ENCODE assay signal across 11 cellular contexts in the genomic region with DNA sequence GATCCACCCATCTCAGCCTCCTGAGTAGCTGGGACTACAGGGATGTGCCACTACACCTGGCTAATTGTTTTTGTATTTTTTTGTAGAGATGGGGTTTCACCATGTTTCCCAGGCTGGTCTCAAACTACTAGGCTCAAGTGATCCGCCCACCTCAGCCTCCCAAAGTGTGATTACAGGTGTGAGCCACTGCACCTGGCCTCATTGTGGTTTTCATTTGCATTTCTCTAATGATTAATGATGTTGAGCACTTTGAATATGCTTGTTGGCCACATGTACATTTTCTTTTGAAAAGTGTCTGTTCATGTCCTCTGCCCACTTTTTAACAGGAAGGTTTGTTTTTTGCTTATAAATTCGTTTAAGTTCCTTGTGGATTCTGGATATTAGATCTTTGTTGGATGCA. TPM values are rescaled to one million over a fixed set of nuclear protein-coding genes. Genes with fewer than 3 reads are reported as not detected.
DNase-seq lines count a peak whose midpoint lies in the region; ATAC-seq, FAIRE-seq and TF ChIP-seq lines count a peak whose summit lies in the region.
"Not testable (repeated sequence)": the region's sequence is repeated elsewhere in the genome, so short reads cannot be mapped to it uniquely, and the experiment has no call there.
"Had no signal": no experiment of that assay in that cellular context is flagged by ENCODE, and none has a peak within 500 bp of the region (broad histone marks: within the 10 kb centered on the region; RNA-seq: fewer than 3 reads in every experiment).

No MANE protein-coding gene starts in this region.

- SMC1A ChIA-PET in GM12878 (lab: Charles Lee; ENCODE audit: uncharacterized antibody, unreplicated experiment): not testable (repeated sequence)

- peaks cover 58% of the 10 kb centered on the region for H3K4me1 ChIP-seq in CD4-positive, alpha-beta memory T cell (ENCODE audit: insufficient read depth, low read length)
- H3K4me1 ChIP-seq in GM12878 (ENCODE audit: control insufficient read depth, insufficient read depth, low read length); transverse colon: not testable (repeated sequence)
- peaks cover 19 to 29% of the 10 kb centered on the region in 2 donors for H3K4me1 ChIP-seq in naive thymus-derived CD4-positive, alpha-beta T cell (ENCODE audit: control insufficient read depth in 2 of 2, insufficient read depth in 2 of 2, low read length in 2 of 2)

- TF ChIP-seq EP300 in GM12878 (IDR thresholded peaks at IDR 0.05; ENCODE audit: borderline replicate concordance in 1 of 2, control insufficient read depth in 1 of 2, low read depth in 2 of 2, low read length in 2 of 2); transverse colon (IDR thresholded peaks at IDR 0.05; ENCODE audit: low read depth): not testable (repeated sequence)

- not testable (repeated sequence) for BruUV-seq in GM12878 (replicated peaks; lab: Mats Ljungman, UMichigan)

- H3K79me2 ChIP-seq in GM12878 (ENCODE audit: control insufficient read depth, insufficient read depth, low read length): peaks cover 14% of the 10 kb centered on the region

- peaks cover 51 to 76% of the 10 kb centered on the region in 2 donors for H3K36me3 Mint-ChIP-seq in CD4-positive, alpha-beta memory T cell
- H3K36me3 Mint-ChIP-seq in HFFc6 (ENCODE audit: low read depth) (peaks cover 30% of the 10 kb centered on the region), T-helper 17 cell (ENCODE audit: low read depth) (peaks cover 10% of the 10 kb centered on the region)
- peaks cover 5 to 33% of the 10 kb centered on the region in 2 donors for H3K36me3 Mint-ChIP-seq in activated T-cell treated with anti-CD3 and anti-CD28 coated beads, Interleukin-2, amount 50 U/mL, for 72 hours (ENCODE audit: insufficient read depth in 2 of 2)
- H3K36me3 Mint-ChIP-seq in naive thymus-derived CD4-positive, alpha-beta T cell: peaks cover 14 to 41% (median 23%) of the 10 kb centered on the region in 5 donors

- intact Hi-C loops in CD4-positive, alpha-beta memory T cell (cut with micrococcal nuclease); GM12878 (cut with micrococcal nuclease; ENCODE audit: unreplicated experiment); naive thymus-derived CD4-positive, alpha-beta T cell (cut with micrococcal nuclease); transverse colon (cut with DNase I; ENCODE audit: low total_unique reads): not testable (repeated sequence)

- H3K4me2 ChIP-seq in GM12878 (ENCODE audit: control insufficient read depth, insufficient read depth): not testable (repeated sequence)

- H3K27me3 ChIP-seq in CD4-positive, alpha-beta memory T cell (ENCODE audit: insufficient read depth, low read length); GM12878 (replicated peaks in 1 of 2; ENCODE audit: control insufficient read depth in 2 of 2, insufficient read depth in 2 of 2, low read length in 1 of 2); naive thymus-derived CD4-positive, alpha-beta T cell (ENCODE audit: control insufficient read depth in 2 of 2, insufficient read depth in 2 of 2, low read length in 2 of 2); transverse colon: not testable (repeated sequence)

- DNase-seq in CD4-positive, alpha-beta memory T cell; HFFc6; T-helper 17 cell; activated T-cell treated with anti-CD3 and anti-CD28 coated beads, Interleukin-2, amount 50 U/mL, for 72 hours; GM12878 (ENCODE audit: low read depth, low spot score); naive thymus-derived CD4-positive, alpha-beta T cell: not testable (repeated sequence)
- DNase-seq in NCI-H526 treated with DMSO at 0.1 percent for 48 hours (lab: John Stamatoyannopoulos, UW) (peak; percentile 53), transverse colon (peak; percentile 44)

- not testable (repeated sequence) for TF ChIP-seq POLR2A in GM12878 (IDR thresholded peaks at IDR 0.05; ENCODE audit: low read depth, low read length); transverse colon (IDR thresholded peaks at IDR 0.05)

- not testable (repeated sequence) for H4K20me1 ChIP-seq in GM12878 (ENCODE audit: control insufficient read depth, insufficient read depth)

- not testable (repeated sequence) for H3K27me3 Mint-ChIP-seq in CD4-positive, alpha-beta memory T cell; HFFc6 (ENCODE audit: insufficient read depth); T-helper 17 cell; activated T-cell treated with anti-CD3 and anti-CD28 coated beads, Interleukin-2, amount 50 U/mL, for 72 hours (ENCODE audit: low read depth); naive thymus-derived CD4-positive, alpha-beta T cell

- H3K27ac Mint-ChIP-seq in CD4-positive, alpha-beta memory T cell: peak overlapping the region in 4 of 7 donors; percentile 43 to 77 (median 66)
- H3K27ac Mint-ChIP-seq in HFFc6 (peak overlapping the region; percentile 27; the same call in 1 of the 2 replicates), T-helper 17 cell (peak overlapping the region; percentile 32)
- peak overlapping the region; percentile 84 for H3K27ac Mint-ChIP-seq in activated T-cell treated with anti-CD3 and anti-CD28 coated beads, Interleukin-2, amount 50 U/mL, for 72 hours
- peak overlapping the region in 6 of 9 donors; percentile 3 to 82 (median 27) for H3K27ac Mint-ChIP-seq in naive thymus-derived CD4-positive, alpha-beta T cell

- POLR2A ChIA-PET in CD4-positive, alpha-beta memory T cell (lab: Charles Lee; ENCODE audit: partially characterized antibody); GM12878 (lab: Charles Lee); naive thymus-derived CD4-positive, alpha-beta T cell (lab: Charles Lee): not testable (repeated sequence)

- not testable (repeated sequence) for FAIRE-seq in GM12878 (lab: Jason Lieb, UNC)

- not testable (repeated sequence) for H3K27ac ChIP-seq in CD4-positive, alpha-beta memory T cell (ENCODE audit: low read depth, low read length); GM12878 (ENCODE audit: control insufficient read depth, insufficient read depth); naive thymus-derived CD4-positive, alpha-beta T cell (ENCODE audit: low read depth, low read length); transverse colon

- H3K9me3 ChIP-seq in CD4-positive, alpha-beta memory T cell (ENCODE audit: control insufficient read depth in 1 of 2, low read length in 2 of 2); T-helper 17 cell (ENCODE audit: control insufficient read depth, low read length, poor library complexity, severe bottlenecking); GM12878 (replicated peaks; ENCODE audit: control insufficient read depth, insufficient read depth, low read length); naive thymus-derived CD4-positive, alpha-beta T cell (ENCODE audit: control insufficient read depth in 2 of 3, low read length in 3 of 3); transverse colon: not testable (repeated sequence)

- RAD21 ChIA-PET in GM12878 (lab: Charles Lee; ENCODE audit: unreplicated experiment): interaction anchor here (1.3 kb wide), 1 partner anchor 12 kb away, joined by 3 read pairs; no protein-coding TSS in a partner anchor

- not testable (repeated sequence) for H3K9me3 Mint-ChIP-seq in CD4-positive, alpha-beta memory T cell; HFFc6; activated T-cell treated with anti-CD3 and anti-CD28 coated beads, Interleukin-2, amount 50 U/mL, for 72 hours; naive thymus-derived CD4-positive, alpha-beta T cell

- not testable (repeated sequence) for H3K4me3 ChIP-seq in CD4-positive, alpha-beta memory T cell (ENCODE audit: low read length in 2 of 2); GM12878; naive thymus-derived CD4-positive, alpha-beta T cell (ENCODE audit: low read length); transverse colon

- H3K4me3 Mint-ChIP-seq in CD4-positive, alpha-beta memory T cell: peak overlapping the region in 7 of 8 donors; percentile 1 to 65 (median 7)
- not testable (repeated sequence) for H3K4me3 Mint-ChIP-seq in HFFc6; T-helper 17 cell; activated T-cell treated with anti-CD3 and anti-CD28 coated beads, Interleukin-2, amount 50 U/mL, for 72 hours
- H3K4me3 Mint-ChIP-seq in naive thymus-derived CD4-positive, alpha-beta T cell: peak overlapping the region in 9 of 10 donors; percentile 6 to 57 (median 38)

- not testable (repeated sequence) for H3K9ac ChIP-seq in GM12878 (ENCODE audit: control insufficient read depth, insufficient read depth, low read length)

- TF ChIP-seq CTCF in HFFc6 (IDR thresholded peaks at IDR 0.05); GM12878 (IDR thresholded peaks at IDR 0.05 in 2 of 3, conservative IDR thresholded peaks at IDR 0.05 in 1 of 3; ENCODE audit: control insufficient read depth in 2 of 3, extremely low read depth in 1 of 3, insufficient read depth in 1 of 3, low read depth in 3 of 3, low read length in 3 of 3); transverse colon (IDR thresholded peaks at IDR 0.05): not testable (repeated sequence)

- TF ChIP-seq RAD21 in GM12878 (IDR thresholded peaks at IDR 0.05; ENCODE audit: insufficient read depth, low read depth, low read length): not testable (repeated sequence)

- 26% methylated on average over 2 of the region's 2 CpGs for WGBS in GM12878 (ENCODE audit: insufficient coverage, insufficient replicate concordance, low lambda C conversion rate, missing lambda C conversion rate)
- 85 to 92% methylated on average over 2 of the region's 2 CpGs for WGBS in transverse colon (ENCODE audit: low coverage in 1 of 2), 2 donors

- H3K36me3 ChIP-seq in CD4-positive, alpha-beta memory T cell (ENCODE audit: insufficient read depth, low read length): peaks cover 19% of the 10 kb centered on the region
- H3K36me3 ChIP-seq in GM12878 (ENCODE audit: control insufficient read depth in 2 of 2, insufficient read depth in 2 of 2, low read length in 1 of 2): peaks cover 1 to 17% of the 10 kb centered on the region in 2 experiments; a peak in 3 of 4 replicates
- H3K36me3 ChIP-seq in naive thymus-derived CD4-positive, alpha-beta T cell (ENCODE audit: control insufficient read depth in 2 of 3, insufficient read depth in 3 of 3, low read length in 3 of 3): peaks cover 18 to 53% (median 19%) of the 10 kb centered on the region in 3 experiments
- not testable (repeated sequence) for H3K36me3 ChIP-seq in transverse colon

- in situ Hi-C loops in GM12878 (cut with MboI); transverse colon (cut with MboI; ENCODE audit: low pct_ligation_motif_present in 1 of 4, low pct_unique_long_range_greater_than_20kb in 1 of 4, low sequenced_read_pairs in 3 of 4): not testable (repeated sequence)

- H2AFZ ChIP-seq in GM12878 (ENCODE audit: control insufficient read depth, low read depth, low read length): not testable (repeated sequence)

- not testable (repeated sequence) for ATAC-seq in T-helper 17 cell; activated T-cell treated with anti-CD3 and anti-CD28 coated beads, Interleukin-2, amount 50 U/mL, for 72 hours (replicated peaks in 1 of 2); GM12878; naive thymus-derived CD4-positive, alpha-beta T cell

- H3K4me1 Mint-ChIP-seq in CD4-positive, alpha-beta memory T cell: peaks cover 55 to 89% (median 71%) of the 10 kb centered on the region in 4 donors
- H3K4me1 Mint-ChIP-seq in HFFc6 (ENCODE audit: low read depth) (peaks cover 89% of the 10 kb centered on the region), T-helper 17 cell (peaks cover 53% of the 10 kb centered on the region)
- peaks cover 68% of the 10 kb centered on the region for H3K4me1 Mint-ChIP-seq in activated T-cell treated with anti-CD3 and anti-CD28 coated beads, Interleukin-2, amount 50 U/mL, for 72 hours (ENCODE audit: low read depth)
- H3K4me1 Mint-ChIP-seq in naive thymus-derived CD4-positive, alpha-beta T cell: peaks cover 42 to 90% (median 81%) of the 10 kb centered on the region in 7 donors

- CTCF ChIA-PET in CD4-positive, alpha-beta memory T cell (lab: Charles Lee; ENCODE audit: partially characterized antibody): not testable (repeated sequence)
- CTCF ChIA-PET in GM12878 (lab: Yijun Ruan, JAX): interaction anchor here (2.3 to 5.4 kb wide), 2 partner anchors 12 to 20 kb away, joined by 6 to 30 read pairs; no protein-coding TSS in a partner anchor
- CTCF ChIA-PET in naive thymus-derived CD4-positive, alpha-beta T cell (lab: Charles Lee): interaction anchor here (0.6 kb wide), 1 partner anchor 1335 kb away, joined by 3 read pairs; no protein-coding TSS in a partner anchor

RNA-seq across cellular contexts. Expression of a gene that starts 37.8 kb away (rescaled TPM):
- total RNA-seq in CD4-positive, alpha-beta memory T cell: under 1 TPM in 1 of 2 experiments, not detected in 1; 0.09 TPM
- polyA plus RNA-seq in CD4-positive, alpha-beta memory T cell: under 1 TPM in 1 of 2 donors, not detected in 1; 0.16 TPM
- under 1 TPM; 0.46 to 0.95 (median 0.73) TPM for total RNA-seq in HFFc6 (2021; fragmentation: NEBNext Ultra II Directional; extraction: Animal tissue kit (Norgen Biotek cat#: 25700))
- total RNA-seq in T-helper 17 cell (not detected), GM12878 (2014; rRNA removed) (not detected in 2 replicates), GM12878 (2014; rRNA removed; fragmentation: Illumina TruSeq; extraction: Trizol) (not detected in 2 replicates), GM12878 (2021) (not detected in 2 replicates), transverse colon (under 1 TPM in 2 of 4 donors, not detected in 2; 0.55 to 0.64 TPM)
- total RNA-seq in activated T-cell treated with anti-CD3 and anti-CD28 coated beads, Interleukin-2, amount 50 U/mL, for 72 hours: under 1 TPM; 0.23 to 0.58 TPM
- total RNA-seq in GM12878 (2013; cell fraction: nucleolus; rRNA removed): not detected in 2 replicates
- not detected for polyA plus RNA-seq in GM12878 (2011; ENCODE audit: low read depth)
- polyA plus RNA-seq in GM12878 (2011; rRNA removed) (not detected in 2 replicates), GM12878 (2014; fragmentation: Illumina TruSeq; extraction: Trizol) (not detected in 2 replicates), GM12878 (2014; fragmentation: Nextera tagmentation; extraction: Ambion mirVana) (not detected), GM12878 (2014; rRNA removed) (not detected in 2 replicates), GM12878 (2016; fragmentation: Nextera tagmentation; extraction: Ambion mirVana) (not detected)
- polyA plus RNA-seq in GM12878 (2011; cell fraction: cytosol; rRNA removed): not detected in 2 replicates
- polyA plus RNA-seq in GM12878 (2011; cell fraction: nucleus; rRNA removed): not detected in 2 replicates
- 0.03 and 0.09 TPM in 2 replicates for polyA plus RNA-seq in GM12878 (2012)
- polyA minus RNA-seq in GM12878 (2011; rRNA and poly(A)+ RNA removed): not detected in 2 replicates
- polyA minus RNA-seq in GM12878 (2011; cell fraction: cytosol; rRNA and poly(A)+ RNA removed): not detected in 2 replicates
- polyA minus RNA-seq in GM12878 (2011; cell fraction: nucleus; rRNA and poly(A)+ RNA removed): not detected in 2 replicates
- under 1 TPM in 1 of 5 experiments, not detected in 4; 0.12 TPM for total RNA-seq in naive thymus-derived CD4-positive, alpha-beta T cell
- polyA plus RNA-seq in naive thymus-derived CD4-positive, alpha-beta T cell: under 1 TPM; 0.07 to 0.08 TPM
- total RNA-seq: K562 had no signal
- polyA plus RNA-seq: CD8-positive, alpha-beta memory T cell; K562 had no signal

RNA-seq across cellular contexts. Expression of a gene that starts 51.9 kb away (rescaled TPM):
- not detected for total RNA-seq in CD4-positive, alpha-beta memory T cell
- polyA plus RNA-seq in CD4-positive, alpha-beta memory T cell: not detected
- not detected for total RNA-seq in HFFc6 (2021; fragmentation: NEBNext Ultra II Directional; extraction: Animal tissue kit (Norgen Biotek cat#: 25700))
- total RNA-seq in T-helper 17 cell: not detected
- total RNA-seq in activated T-cell treated with anti-CD3 and anti-CD28 coated beads, Interleukin-2, amount 50 U/mL, for 72 hours: 1 to 10 TPM in 1 of 2 donors, not detected in 1; 1.4 TPM
- not detected in 2 replicates for total RNA-seq in GM12878 (2013; cell fraction: nucleolus; rRNA removed)
- total RNA-seq in GM12878 (2014; rRNA removed): not detected in 2 replicates
- total RNA-seq in GM12878 (2014; rRNA removed; fragmentation: Illumina TruSeq; extraction: Trizol): not detected in 2 replicates
- total RNA-seq in GM12878 (2021): not detected in 2 replicates
- polyA plus RNA-seq in GM12878 (2011; ENCODE audit: low read depth): not detected
- 0.26 TPM in 1 of 2 replicates, not detected in the other for polyA plus RNA-seq in GM12878 (2011; rRNA removed)
- 0.13 and 0.31 TPM in 2 replicates for polyA plus RNA-seq in GM12878 (2011; cell fraction: cytosol; rRNA removed)
- 0.37 and 0.57 TPM in 2 replicates for polyA plus RNA-seq in GM12878 (2011; cell fraction: nucleus; rRNA removed)
- 0.15 and 0.16 TPM in 2 replicates for polyA plus RNA-seq in GM12878 (2012)
- not detected in 2 replicates for polyA plus RNA-seq in GM12878 (2014; fragmentation: Illumina TruSeq; extraction: Trizol)
- not detected for polyA plus RNA-seq in GM12878 (2014; fragmentation: Nextera tagmentation; extraction: Ambion mirVana)
- not detected in 2 replicates for polyA plus RNA-seq in GM12878 (2014; rRNA removed)
- under 1 TPM; 0.20 to 0.21 TPM for polyA plus RNA-seq in GM12878 (2016; fragmentation: Nextera tagmentation; extraction: Ambion mirVana)
- polyA minus RNA-seq in GM12878 (2011; rRNA and poly(A)+ RNA removed): not detected in 2 replicates
- not detected in 2 replicates for polyA minus RNA-seq in GM12878 (2011; cell fraction: cytosol; rRNA and poly(A)+ RNA removed)
- polyA minus RNA-seq in GM12878 (2011; cell fraction: nucleus; rRNA and poly(A)+ RNA removed): not detected in 2 replicates
- not detected for total RNA-seq in naive thymus-derived CD4-positive, alpha-beta T cell
- polyA plus RNA-seq in naive thymus-derived CD4-positive, alpha-beta T cell: not detected
- total RNA-seq in transverse colon: not detected
- total RNA-seq: CD8-positive, alpha-beta memory T cell; GM23248; K562 had no signal
- polyA plus RNA-seq: CD8-positive, alpha-beta memory T cell; GM23248; K562 had no signal

Comparison
In these comparisons a context has a peak if more than half of its experiments do, and no peak if none do; other contexts are left out.
1. H3K27ac Mint-ChIP-seq: peak in every context shown above with its lines; median percentile 84 in activated T-cell treated with anti-CD3 and anti-CD28 coated beads, Interleukin-2, amount 50 U/mL, for 72 hours; 66 in CD4-positive, alpha-beta memory T cell; 32 in T-helper 17 cell; 27 in HFFc6; 27 in naive thymus-derived CD4-positive, alpha-beta T cell.